18 cellular contexts compared by ENCODE assay signal in the genomic region with DNA sequence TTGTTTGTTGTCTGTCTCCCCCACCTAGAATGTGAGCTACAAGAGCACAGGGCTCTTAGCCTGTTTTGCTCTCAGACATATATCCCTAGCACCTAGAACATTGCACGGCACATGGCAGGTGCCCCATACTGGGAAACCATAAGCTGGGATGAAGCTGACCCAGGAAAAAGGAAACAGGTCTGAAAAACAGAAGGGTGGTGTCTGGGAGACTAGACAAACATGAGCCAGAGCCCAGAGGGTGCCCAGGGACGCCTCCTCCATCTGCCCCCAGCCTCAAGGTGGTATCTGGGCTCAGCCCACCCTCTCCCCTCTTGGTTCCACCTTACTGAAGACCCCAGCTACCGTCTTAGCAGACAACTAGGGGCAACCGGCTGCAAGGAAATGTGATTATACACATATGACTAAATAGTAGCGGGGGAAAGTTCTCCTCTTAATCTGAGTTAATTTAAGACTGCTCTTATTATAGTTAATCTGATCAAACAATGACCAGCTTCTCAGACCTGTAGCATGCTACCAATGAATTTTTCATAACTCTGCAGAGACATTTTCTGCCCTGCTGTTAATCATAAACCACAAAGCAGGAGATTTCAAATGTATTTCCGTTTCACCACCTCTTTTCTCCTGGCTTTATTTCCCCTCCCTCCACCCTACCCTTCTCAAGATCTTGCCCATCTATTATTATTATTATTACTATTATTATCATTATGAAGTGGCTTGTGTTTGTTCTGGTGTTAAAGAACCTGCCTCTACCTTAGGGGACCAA. TPM values are rescaled to one million over a fixed set of nuclear protein-coding genes. Genes with fewer than 3 reads are reported as not detected.
DNase-seq lines count a peak whose midpoint lies in the region; ATAC-seq, FAIRE-seq and TF ChIP-seq lines count a peak whose summit lies in the region.
"Had no signal": no experiment of that assay in that cellular context is flagged by ENCODE, and none has a peak within 500 bp of the region (broad histone marks: within the 10 kb centered on the region; RNA-seq: fewer than 3 reads in every experiment).

No MANE protein-coding gene starts in this region.

- no peak overlapping the region for H2AK5ac ChIP-seq in H9 (ENCODE audit: insufficient read length, low read length)

- H3K36me3 Mint-ChIP-seq in H9 (ENCODE audit: insufficient read depth in 1 of 3, low read depth in 3 of 3) (no peaks in the 10 kb centered on the region), osteocyte (ENCODE audit: unreplicated experiment) (no peaks in the 10 kb centered on the region)
- no peaks in the 10 kb centered on the region for H3K36me3 Mint-ChIP-seq in activated naive CD4-positive, alpha-beta T cell treated with anti-CD3 and anti-CD28 coated beads, Interleukin-2, amount 50 U/mL, for 72 hours
- H3K36me3 Mint-ChIP-seq in activated CD4-positive, alpha-beta T cell treated with anti-CD3 and anti-CD28 coated beads for 36 hours (ENCODE audit: low read depth) = no peaks in the 10 kb centered on the region
- H3K36me3 Mint-ChIP-seq: CD8-positive, alpha-beta T cell had no signal

- H3K79me1 ChIP-seq in H9 (ENCODE audit: insufficient read depth, low read depth, low read length, poor library complexity, severe bottlenecking) = no peaks in the 10 kb centered on the region

- H2BK120ac ChIP-seq in H9 (ENCODE audit: low read depth, low read length, poor library complexity, severe bottlenecking) = no peak overlapping the region

- H4K5ac ChIP-seq in H9 (ENCODE audit: insufficient read length, low read depth, low read length) = no peak overlapping the region

- no peak overlapping the region for H2BK15ac ChIP-seq in H9 (ENCODE audit: low read depth, low read length)

- no peak overlapping the region for H2BK12ac ChIP-seq in H9 (ENCODE audit: insufficient read length, low read depth, low read length)

- H3K27me3 Mint-ChIP-seq in H9 (ENCODE audit: low read depth) (no peaks in the 10 kb centered on the region; the same call in 1 of the 2 replicates), osteocyte (ENCODE audit: unreplicated experiment) (no peaks in the 10 kb centered on the region)
- peaks cover 14% of the 10 kb centered on the region for H3K27me3 Mint-ChIP-seq in activated CD4-positive, alpha-beta T cell treated with anti-CD3 and anti-CD28 coated beads for 36 hours

- no peak overlapping the region for H3K56ac ChIP-seq in H9 (ENCODE audit: insufficient read length, low read depth, low read length)

- ATAC-seq in left colon (peak; percentile 73), GM21367 (IDR thresholded peaks at IDR 0.05; ENCODE audit: unreplicated experiment) (no peak)
- no peak for ATAC-seq in activated naive CD4-positive, alpha-beta T cell treated with anti-CD3 and anti-CD28 coated beads, Interleukin-2, amount 50 U/mL, for 72 hours
- no peak for ATAC-seq in activated CD4-positive, alpha-beta T cell treated with anti-CD3 and anti-CD28 coated beads for 36 hours
- ATAC-seq: CD8-positive, alpha-beta T cell; GM12878 had no signal

- no peaks in the 10 kb centered on the region for H4K20me1 ChIP-seq in H9 (ENCODE audit: control insufficient read depth, insufficient read depth, insufficient read length)

- H3K4me2 ChIP-seq in H9 (ENCODE audit: insufficient read depth, insufficient read length, low read length) = no peak overlapping the region

- H4K91ac ChIP-seq in H9 (ENCODE audit: insufficient read length, low read depth, low read length) = no peak overlapping the region

- FAIRE-seq in frontal cortex (lab: Jason Lieb, UNC) = no peak
- FAIRE-seq: A204.1, GM12878 had no signal

- no peaks in the 10 kb centered on the region for H3K27me3 ChIP-seq in H9 (ENCODE audit: insufficient read depth, low read length)

- H3K18ac ChIP-seq in H9 (ENCODE audit: insufficient read length, low read depth, low read length) = no peak overlapping the region

- no peaks in the 10 kb centered on the region for H3K4me1 ChIP-seq in H9 (ENCODE audit: insufficient read depth, low read length)

- H2BK20ac ChIP-seq in H9 (ENCODE audit: low read depth, low read length, poor library complexity, severe bottlenecking) = no peak overlapping the region

- no peaks in the 10 kb centered on the region for H3K9me3 Mint-ChIP-seq in H9
- H3K9me3 Mint-ChIP-seq in osteocyte (ENCODE audit: unreplicated experiment) = no peaks in the 10 kb centered on the region
- H3K9me3 Mint-ChIP-seq in activated naive CD4-positive, alpha-beta T cell treated with anti-CD3 and anti-CD28 coated beads, Interleukin-2, amount 50 U/mL, for 72 hours = no peaks in the 10 kb centered on the region
- H3K9me3 Mint-ChIP-seq in activated CD4-positive, alpha-beta T cell treated with anti-CD3 and anti-CD28 coated beads for 36 hours (ENCODE audit: low read depth) = no peaks in the 10 kb centered on the region

- H3K27ac ChIP-seq in H9 (ENCODE audit: insufficient read length, low read depth, low read length) = no peak overlapping the region
- H3K27ac ChIP-seq: GM23248, HL-60 had no signal

- H3K4me1 Mint-ChIP-seq in H9 (no peaks in the 10 kb centered on the region), osteocyte (ENCODE audit: unreplicated experiment) (no peaks in the 10 kb centered on the region)
- no peaks in the 10 kb centered on the region for H3K4me1 Mint-ChIP-seq in activated CD4-positive, alpha-beta T cell treated with anti-CD3 and anti-CD28 coated beads for 36 hours

- no peak overlapping the region for H2BK5ac ChIP-seq in H9 (ENCODE audit: insufficient read length, low read length)

- H3K9me3 ChIP-seq in H9 (ENCODE audit: control insufficient read depth, low read depth, low read length) = no peaks in the 10 kb centered on the region

- H3K23me2 ChIP-seq in H9 (ENCODE audit: insufficient read length, low read depth, low read length, poor library complexity, severe bottlenecking) = no peaks in the 10 kb centered on the region

- no CpG with 5 or more reads among the region's 6 CpGs for WGBS in H9 (ENCODE audit: extremely low coverage, insufficient read length, low lambda C conversion rate)

- no peak overlapping the region for H3K14ac ChIP-seq in H9 (ENCODE audit: insufficient read depth, low read length)

- H3K4ac ChIP-seq in H9 (ENCODE audit: low read depth, low read length) = no peak overlapping the region

- H3K27ac Mint-ChIP-seq in H9 = no peak overlapping the region
- no peak overlapping the region for H3K27ac Mint-ChIP-seq in osteocyte (ENCODE audit: unreplicated experiment)
- H3K27ac Mint-ChIP-seq in activated naive CD4-positive, alpha-beta T cell treated with anti-CD3 and anti-CD28 coated beads, Interleukin-2, amount 50 U/mL, for 72 hours = no peak overlapping the region
- no peak overlapping the region for H3K27ac Mint-ChIP-seq in activated CD4-positive, alpha-beta T cell treated with anti-CD3 and anti-CD28 coated beads for 36 hours
- H3K27ac Mint-ChIP-seq: CD8-positive, alpha-beta T cell had no signal

- H3K9ac ChIP-seq in H9 (ENCODE audit: extremely low read depth, insufficient read length, low read length) = no peak overlapping the region
- H3K9ac ChIP-seq: GM23248 had no signal

- H3K4me3 Mint-ChIP-seq in H9 (no peak overlapping the region), osteocyte (ENCODE audit: unreplicated experiment) (no peak overlapping the region)
- no peak overlapping the region for H3K4me3 Mint-ChIP-seq in activated CD4-positive, alpha-beta T cell treated with anti-CD3 and anti-CD28 coated beads for 36 hours
- H3K4me3 Mint-ChIP-seq: CD8-positive, alpha-beta T cell had no signal

- POLR2A ChIA-PET in activated CD4-positive, alpha-beta T cell treated with anti-CD3 and anti-CD28 coated beads for 36 hours (lab: Charles Lee) = interaction anchor here (0.7 kb wide), 1 partner anchor 57 kb away, joined by 4 read pairs; no protein-coding TSS in a partner anchor

- no peaks in the 10 kb centered on the region for H3K79me2 ChIP-seq in H9 (ENCODE audit: insufficient read depth, low read length)

- H4K8ac ChIP-seq in H9 (replicated peaks; ENCODE audit: insufficient read length, low read depth, low read length) = no peak overlapping the region

- DNase-seq in H9 (peak; percentile 15), left colon (peak in 1 of 2 donors; percentile 11), osteocyte (ENCODE audit: extremely low spot score, unreplicated experiment) (peak; percentile 46), frontal cortex (ENCODE audit: low spot score in 2 of 2) (no peak)
- no peak for DNase-seq in activated naive CD4-positive, alpha-beta T cell treated with anti-CD3 and anti-CD28 coated beads, Interleukin-2, amount 50 U/mL, for 72 hours (ENCODE audit: low spot score in 2 of 2)
- no peak for DNase-seq in activated CD4-positive, alpha-beta T cell treated with anti-CD3 and anti-CD28 coated beads for 36 hours
- DNase-seq: AML-193; Calu3; CD8-positive, alpha-beta T cell; DMS79 treated with DMSO at 0.1 percent for 48 hours; GF-D8; GM23248; HCEC 1CT had no signal

- no peak overlapping the region for H3T11ph ChIP-seq in H9 (ENCODE audit: low read length)

- no peak overlapping the region for H3K23ac ChIP-seq in H9 (ENCODE audit: insufficient read length, low read depth, low read length)

- H2AFZ ChIP-seq in H9 (ENCODE audit: low read length) = no peak overlapping the region
- H2AFZ ChIP-seq: GM23248 had no signal

- intact Hi-C loops in left colon (cut with DNase I, micrococcal nuclease) = no loop called here
- intact Hi-C loops in activated CD4-positive, alpha-beta T cell treated with anti-CD3 and anti-CD28 coated beads for 36 hours (cut with DNase I, micrococcal nuclease) = no loop called here

- CTCF ChIA-PET in activated CD4-positive, alpha-beta T cell treated with anti-CD3 and anti-CD28 coated beads for 36 hours (lab: Charles Lee) = no interaction called here

- TF ChIP-seq CTCF in H9 (conservative IDR thresholded peaks at IDR 0.05) (no peak), osteocyte (IDR thresholded peaks at IDR 0.05) (no peak)

RNA-seq across cellular contexts. Expression of a gene that starts 31.9 kb away (rescaled TPM):
- 1.3 and 1.4 TPM in 2 replicates for total RNA-seq in H9 (2021)
- total RNA-seq in left colon = 1 to 10 TPM; 1.1 to 1.6 TPM
- total RNA-seq in osteocyte = not detected in 2 replicates
- total RNA-seq in activated naive CD4-positive, alpha-beta T cell treated with anti-CD3 and anti-CD28 coated beads, Interleukin-2, amount 50 U/mL, for 72 hours = under 1 TPM; 0.02 to 0.04 TPM
- total RNA-seq in frontal cortex = 0.82 TPM
- total RNA-seq in activated CD4-positive, alpha-beta T cell treated with anti-CD3 and anti-CD28 coated beads for 36 hours = under 1 TPM; 0.14 to 0.16 TPM
- total RNA-seq: GM23248, HT1080 had no signal

Comparison
In these comparisons a context has a peak if more than half of its experiments do, and no peak if none do; other contexts are left out.
1. DNase-seq: peak in H9 (single experiment) and osteocyte (single experiment); none in activated naive CD4-positive, alpha-beta T cell treated with anti-CD3 and anti-CD28 coated beads, Interleukin-2, amount 50 U/mL, for 72 hours (0 of 2), frontal cortex (0 of 2) and activated CD4-positive, alpha-beta T cell treated with anti-CD3 and anti-CD28 coated beads for 36 hours (single experiment).